Comparison of ENCODE assay signal across 1 cellular context in the genomic region with DNA sequence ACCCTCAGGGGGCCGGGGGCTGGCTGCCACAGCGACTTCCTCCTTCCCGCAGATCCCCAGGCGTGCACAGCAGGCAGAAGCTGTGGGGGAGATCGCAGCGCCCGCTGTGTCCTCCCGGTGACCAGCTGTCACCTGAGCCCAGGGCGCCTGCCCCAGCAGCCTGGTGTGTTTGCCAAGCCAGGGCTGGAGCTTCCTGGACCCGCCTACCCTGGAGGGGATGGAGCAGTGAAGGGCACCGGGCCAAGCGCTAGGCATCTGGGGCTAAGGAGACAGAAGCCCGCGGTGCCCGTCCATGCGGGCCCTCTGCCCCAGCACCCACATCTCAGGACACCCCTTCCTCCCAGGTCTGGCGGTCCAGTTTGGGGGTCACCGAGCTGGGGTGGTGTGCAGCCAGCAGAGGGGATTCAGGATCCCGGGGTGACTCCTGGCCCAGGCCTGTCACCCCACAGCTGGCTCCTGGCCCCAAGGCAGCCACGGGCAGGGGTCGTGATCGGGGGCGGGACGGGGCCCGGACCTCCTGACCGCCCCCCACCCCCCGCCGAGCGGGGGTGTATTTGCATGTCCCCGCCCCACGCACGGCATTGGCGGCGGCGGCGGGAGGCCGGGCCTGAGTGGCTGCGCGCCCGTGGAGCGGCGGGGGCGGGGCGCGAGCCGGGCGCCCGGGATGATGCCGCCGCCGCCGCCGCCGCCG.
TF ChIP-seq lines count a peak whose summit lies in the region.

A gene with protein sequence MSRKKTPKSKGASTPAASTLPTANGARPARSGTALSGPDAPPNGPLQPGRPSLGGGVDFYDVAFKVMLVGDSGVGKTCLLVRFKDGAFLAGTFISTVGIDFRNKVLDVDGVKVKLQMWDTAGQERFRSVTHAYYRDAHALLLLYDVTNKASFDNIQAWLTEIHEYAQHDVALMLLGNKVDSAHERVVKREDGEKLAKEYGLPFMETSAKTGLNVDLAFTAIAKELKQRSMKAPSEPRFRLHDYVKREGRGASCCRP (plus strand): TSS at position 645 of the 691 bp plus-strand sequence. CDS start 159 bp downstream, outside the sequence.

TF ChIP-seq in HepG2, 621 proteins besides CTCF, POLR2A, EP300 and RAD21 (continued from another document and continues in another):
- TF ChIP-seq ZFP62 (CRISPR knock-in tag; IDR thresholded peaks at IDR 0.05) (no peak), CENPX (CRISPR knock-in tag; IDR thresholded peaks at IDR 0.05) (no peak), ZNF292 (CRISPR knock-in tag; IDR thresholded peaks at IDR 0.05; ENCODE audit: borderline replicate concordance, low read depth) (no peak; the same call in none of the 2 replicates), SOX5 (CRISPR knock-in tag; IDR thresholded peaks at IDR 0.05; ENCODE audit: borderline replicate concordance) (no peak), YY1 (IDR thresholded peaks at IDR 0.05; ENCODE audit: insufficient read depth, insufficient replicate concordance, low read depth, low read length) (no peak), ZFX (CRISPR knock-in tag; IDR thresholded peaks at IDR 0.05; ENCODE audit: low read depth) (peak; percentile 33; the same call in 1 of the 2 replicates), HDAC1 (CRISPR knock-in tag; IDR thresholded peaks at IDR 0.05) (peak; percentile 72), CBX1 (IDR thresholded peaks at IDR 0.05; ENCODE audit: low read depth) (no peak), SRSF1 (optimal IDR thresholded peaks at IDR 0.05; ENCODE audit: low read depth, low read length) (no peak), ZNF264 (CRISPR knock-in tag; IDR thresholded peaks at IDR 0.05) (no peak), CREM (IDR thresholded peaks at IDR 0.05) (no peak), CREM (CRISPR knock-in tag; IDR thresholded peaks at IDR 0.05) (no peak), ZNF550 (CRISPR knock-in tag; IDR thresholded peaks at IDR 0.05; ENCODE audit: borderline replicate concordance) (no peak), ZNF274 (CRISPR knock-in tag; IDR thresholded peaks at IDR 0.05) (no peak), ZNF331 (CRISPR knock-in tag; IDR thresholded peaks at IDR 0.05) (peak; percentile 53; the same call in 1 of the 2 replicates)
- TF ChIP-seq, protein P1, sequence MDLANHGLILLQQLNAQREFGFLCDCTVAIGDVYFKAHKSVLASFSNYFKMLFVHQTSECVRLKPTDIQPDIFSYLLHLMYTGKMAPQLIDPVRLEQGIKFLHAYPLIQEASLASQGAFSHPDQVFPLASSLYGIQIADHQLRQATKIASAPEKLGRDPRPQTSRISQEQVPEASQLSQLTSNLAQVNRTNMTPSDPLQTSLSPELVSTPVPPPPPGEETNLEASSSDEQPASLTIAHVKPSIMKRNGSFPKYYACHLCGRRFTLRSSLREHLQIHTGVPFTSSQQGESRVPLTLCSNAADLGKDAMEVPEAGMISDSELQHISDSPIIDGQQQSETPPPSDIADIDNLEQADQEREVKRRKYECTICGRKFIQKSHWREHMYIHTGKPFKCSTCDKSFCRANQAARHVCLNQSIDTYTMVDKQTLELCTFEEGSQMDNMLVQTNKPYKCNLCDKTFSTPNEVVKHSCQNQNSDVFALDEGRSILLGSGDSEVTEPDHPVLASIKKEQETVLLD (CRISPR knock-in tag; IDR thresholded peaks at IDR 0.05; ENCODE audit: low read depth) = peak; percentile 26; the same call in 1 of the 2 replicates
- TF ChIP-seq, protein P2, sequence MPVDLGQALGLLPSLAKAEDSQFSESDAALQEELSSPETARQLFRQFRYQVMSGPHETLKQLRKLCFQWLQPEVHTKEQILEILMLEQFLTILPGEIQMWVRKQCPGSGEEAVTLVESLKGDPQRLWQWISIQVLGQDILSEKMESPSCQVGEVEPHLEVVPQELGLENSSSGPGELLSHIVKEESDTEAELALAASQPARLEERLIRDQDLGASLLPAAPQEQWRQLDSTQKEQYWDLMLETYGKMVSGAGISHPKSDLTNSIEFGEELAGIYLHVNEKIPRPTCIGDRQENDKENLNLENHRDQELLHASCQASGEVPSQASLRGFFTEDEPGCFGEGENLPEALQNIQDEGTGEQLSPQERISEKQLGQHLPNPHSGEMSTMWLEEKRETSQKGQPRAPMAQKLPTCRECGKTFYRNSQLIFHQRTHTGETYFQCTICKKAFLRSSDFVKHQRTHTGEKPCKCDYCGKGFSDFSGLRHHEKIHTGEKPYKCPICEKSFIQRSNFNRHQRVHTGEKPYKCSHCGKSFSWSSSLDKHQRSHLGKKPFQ (CRISPR knock-in tag; IDR thresholded peaks at IDR 0.05; ENCODE audit: insufficient replicate concordance) = no peak
- TF ChIP-seq, protein P3, sequence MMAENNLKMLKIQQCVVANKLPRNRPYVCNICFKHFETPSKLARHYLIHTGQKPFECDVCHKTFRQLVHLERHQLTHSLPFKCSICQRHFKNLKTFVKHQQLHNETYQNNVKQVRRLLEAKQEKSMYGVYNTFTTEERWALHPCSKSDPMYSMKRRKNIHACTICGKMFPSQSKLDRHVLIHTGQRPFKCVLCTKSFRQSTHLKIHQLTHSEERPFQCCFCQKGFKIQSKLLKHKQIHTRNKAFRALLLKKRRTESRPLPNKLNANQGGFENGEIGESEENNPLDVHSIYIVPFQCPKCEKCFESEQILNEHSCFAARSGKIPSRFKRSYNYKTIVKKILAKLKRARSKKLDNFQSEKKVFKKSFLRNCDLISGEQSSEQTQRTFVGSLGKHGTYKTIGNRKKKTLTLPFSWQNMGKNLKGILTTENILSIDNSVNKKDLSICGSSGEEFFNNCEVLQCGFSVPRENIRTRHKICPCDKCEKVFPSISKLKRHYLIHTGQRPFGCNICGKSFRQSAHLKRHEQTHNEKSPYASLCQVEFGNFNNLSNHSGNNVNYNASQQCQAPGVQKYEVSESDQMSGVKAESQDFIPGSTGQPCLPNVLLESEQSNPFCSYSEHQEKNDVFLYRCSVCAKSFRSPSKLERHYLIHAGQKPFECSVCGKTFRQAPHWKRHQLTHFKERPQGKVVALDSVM (CRISPR knock-in tag; IDR thresholded peaks at IDR 0.05) = no peak
- TF ChIP-seq, protein P4, sequence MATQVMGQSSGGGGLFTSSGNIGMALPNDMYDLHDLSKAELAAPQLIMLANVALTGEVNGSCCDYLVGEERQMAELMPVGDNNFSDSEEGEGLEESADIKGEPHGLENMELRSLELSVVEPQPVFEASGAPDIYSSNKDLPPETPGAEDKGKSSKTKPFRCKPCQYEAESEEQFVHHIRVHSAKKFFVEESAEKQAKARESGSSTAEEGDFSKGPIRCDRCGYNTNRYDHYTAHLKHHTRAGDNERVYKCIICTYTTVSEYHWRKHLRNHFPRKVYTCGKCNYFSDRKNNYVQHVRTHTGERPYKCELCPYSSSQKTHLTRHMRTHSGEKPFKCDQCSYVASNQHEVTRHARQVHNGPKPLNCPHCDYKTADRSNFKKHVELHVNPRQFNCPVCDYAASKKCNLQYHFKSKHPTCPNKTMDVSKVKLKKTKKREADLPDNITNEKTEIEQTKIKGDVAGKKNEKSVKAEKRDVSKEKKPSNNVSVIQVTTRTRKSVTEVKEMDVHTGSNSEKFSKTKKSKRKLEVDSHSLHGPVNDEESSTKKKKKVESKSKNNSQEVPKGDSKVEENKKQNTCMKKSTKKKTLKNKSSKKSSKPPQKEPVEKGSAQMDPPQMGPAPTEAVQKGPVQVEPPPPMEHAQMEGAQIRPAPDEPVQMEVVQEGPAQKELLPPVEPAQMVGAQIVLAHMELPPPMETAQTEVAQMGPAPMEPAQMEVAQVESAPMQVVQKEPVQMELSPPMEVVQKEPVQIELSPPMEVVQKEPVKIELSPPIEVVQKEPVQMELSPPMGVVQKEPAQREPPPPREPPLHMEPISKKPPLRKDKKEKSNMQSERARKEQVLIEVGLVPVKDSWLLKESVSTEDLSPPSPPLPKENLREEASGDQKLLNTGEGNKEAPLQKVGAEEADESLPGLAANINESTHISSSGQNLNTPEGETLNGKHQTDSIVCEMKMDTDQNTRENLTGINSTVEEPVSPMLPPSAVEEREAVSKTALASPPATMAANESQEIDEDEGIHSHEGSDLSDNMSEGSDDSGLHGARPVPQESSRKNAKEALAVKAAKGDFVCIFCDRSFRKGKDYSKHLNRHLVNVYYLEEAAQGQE (IDR thresholded peaks at IDR 0.05; ENCODE audit: borderline replicate concordance in 1 of 2, low read depth in 1 of 2, low read length in 2 of 2) = no peak
- TF ChIP-seq, protein P5, sequence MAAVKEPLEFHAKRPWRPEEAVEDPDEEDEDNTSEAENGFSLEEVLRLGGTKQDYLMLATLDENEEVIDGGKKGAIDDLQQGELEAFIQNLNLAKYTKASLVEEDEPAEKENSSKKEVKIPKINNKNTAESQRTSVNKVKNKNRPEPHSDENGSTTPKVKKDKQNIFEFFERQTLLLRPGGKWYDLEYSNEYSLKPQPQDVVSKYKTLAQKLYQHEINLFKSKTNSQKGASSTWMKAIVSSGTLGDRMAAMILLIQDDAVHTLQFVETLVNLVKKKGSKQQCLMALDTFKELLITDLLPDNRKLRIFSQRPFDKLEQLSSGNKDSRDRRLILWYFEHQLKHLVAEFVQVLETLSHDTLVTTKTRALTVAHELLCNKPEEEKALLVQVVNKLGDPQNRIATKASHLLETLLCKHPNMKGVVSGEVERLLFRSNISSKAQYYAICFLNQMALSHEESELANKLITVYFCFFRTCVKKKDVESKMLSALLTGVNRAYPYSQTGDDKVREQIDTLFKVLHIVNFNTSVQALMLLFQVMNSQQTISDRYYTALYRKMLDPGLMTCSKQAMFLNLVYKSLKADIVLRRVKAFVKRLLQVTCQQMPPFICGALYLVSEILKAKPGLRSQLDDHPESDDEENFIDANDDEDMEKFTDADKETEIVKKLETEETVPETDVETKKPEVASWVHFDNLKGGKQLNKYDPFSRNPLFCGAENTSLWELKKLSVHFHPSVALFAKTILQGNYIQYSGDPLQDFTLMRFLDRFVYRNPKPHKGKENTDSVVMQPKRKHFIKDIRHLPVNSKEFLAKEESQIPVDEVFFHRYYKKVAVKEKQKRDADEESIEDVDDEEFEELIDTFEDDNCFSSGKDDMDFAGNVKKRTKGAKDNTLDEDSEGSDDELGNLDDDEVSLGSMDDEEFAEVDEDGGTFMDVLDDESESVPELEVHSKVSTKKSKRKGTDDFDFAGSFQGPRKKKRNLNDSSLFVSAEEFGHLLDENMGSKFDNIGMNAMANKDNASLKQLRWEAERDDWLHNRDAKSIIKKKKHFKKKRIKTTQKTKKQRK (IDR thresholded peaks at IDR 0.05; ENCODE audit: low read length) = no peak
- TF ChIP-seq, protein P6, sequence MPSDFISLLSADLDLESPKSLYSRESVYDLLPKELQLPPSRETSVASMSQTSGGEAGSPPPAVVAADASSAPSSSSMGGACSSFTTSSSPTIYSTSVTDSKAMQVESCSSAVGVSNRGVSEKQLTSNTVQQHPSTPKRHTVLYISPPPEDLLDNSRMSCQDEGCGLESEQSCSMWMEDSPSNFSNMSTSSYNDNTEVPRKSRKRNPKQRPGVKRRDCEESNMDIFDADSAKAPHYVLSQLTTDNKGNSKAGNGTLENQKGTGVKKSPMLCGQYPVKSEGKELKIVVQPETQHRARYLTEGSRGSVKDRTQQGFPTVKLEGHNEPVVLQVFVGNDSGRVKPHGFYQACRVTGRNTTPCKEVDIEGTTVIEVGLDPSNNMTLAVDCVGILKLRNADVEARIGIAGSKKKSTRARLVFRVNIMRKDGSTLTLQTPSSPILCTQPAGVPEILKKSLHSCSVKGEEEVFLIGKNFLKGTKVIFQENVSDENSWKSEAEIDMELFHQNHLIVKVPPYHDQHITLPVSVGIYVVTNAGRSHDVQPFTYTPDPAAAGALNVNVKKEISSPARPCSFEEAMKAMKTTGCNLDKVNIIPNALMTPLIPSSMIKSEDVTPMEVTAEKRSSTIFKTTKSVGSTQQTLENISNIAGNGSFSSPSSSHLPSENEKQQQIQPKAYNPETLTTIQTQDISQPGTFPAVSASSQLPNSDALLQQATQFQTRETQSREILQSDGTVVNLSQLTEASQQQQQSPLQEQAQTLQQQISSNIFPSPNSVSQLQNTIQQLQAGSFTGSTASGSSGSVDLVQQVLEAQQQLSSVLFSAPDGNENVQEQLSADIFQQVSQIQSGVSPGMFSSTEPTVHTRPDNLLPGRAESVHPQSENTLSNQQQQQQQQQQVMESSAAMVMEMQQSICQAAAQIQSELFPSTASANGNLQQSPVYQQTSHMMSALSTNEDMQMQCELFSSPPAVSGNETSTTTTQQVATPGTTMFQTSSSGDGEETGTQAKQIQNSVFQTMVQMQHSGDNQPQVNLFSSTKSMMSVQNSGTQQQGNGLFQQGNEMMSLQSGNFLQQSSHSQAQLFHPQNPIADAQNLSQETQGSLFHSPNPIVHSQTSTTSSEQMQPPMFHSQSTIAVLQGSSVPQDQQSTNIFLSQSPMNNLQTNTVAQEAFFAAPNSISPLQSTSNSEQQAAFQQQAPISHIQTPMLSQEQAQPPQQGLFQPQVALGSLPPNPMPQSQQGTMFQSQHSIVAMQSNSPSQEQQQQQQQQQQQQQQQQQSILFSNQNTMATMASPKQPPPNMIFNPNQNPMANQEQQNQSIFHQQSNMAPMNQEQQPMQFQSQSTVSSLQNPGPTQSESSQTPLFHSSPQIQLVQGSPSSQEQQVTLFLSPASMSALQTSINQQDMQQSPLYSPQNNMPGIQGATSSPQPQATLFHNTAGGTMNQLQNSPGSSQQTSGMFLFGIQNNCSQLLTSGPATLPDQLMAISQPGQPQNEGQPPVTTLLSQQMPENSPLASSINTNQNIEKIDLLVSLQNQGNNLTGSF (CRISPR knock-in tag; IDR thresholded peaks at IDR 0.05) = no peak
- TF ChIP-seq, protein P7, sequence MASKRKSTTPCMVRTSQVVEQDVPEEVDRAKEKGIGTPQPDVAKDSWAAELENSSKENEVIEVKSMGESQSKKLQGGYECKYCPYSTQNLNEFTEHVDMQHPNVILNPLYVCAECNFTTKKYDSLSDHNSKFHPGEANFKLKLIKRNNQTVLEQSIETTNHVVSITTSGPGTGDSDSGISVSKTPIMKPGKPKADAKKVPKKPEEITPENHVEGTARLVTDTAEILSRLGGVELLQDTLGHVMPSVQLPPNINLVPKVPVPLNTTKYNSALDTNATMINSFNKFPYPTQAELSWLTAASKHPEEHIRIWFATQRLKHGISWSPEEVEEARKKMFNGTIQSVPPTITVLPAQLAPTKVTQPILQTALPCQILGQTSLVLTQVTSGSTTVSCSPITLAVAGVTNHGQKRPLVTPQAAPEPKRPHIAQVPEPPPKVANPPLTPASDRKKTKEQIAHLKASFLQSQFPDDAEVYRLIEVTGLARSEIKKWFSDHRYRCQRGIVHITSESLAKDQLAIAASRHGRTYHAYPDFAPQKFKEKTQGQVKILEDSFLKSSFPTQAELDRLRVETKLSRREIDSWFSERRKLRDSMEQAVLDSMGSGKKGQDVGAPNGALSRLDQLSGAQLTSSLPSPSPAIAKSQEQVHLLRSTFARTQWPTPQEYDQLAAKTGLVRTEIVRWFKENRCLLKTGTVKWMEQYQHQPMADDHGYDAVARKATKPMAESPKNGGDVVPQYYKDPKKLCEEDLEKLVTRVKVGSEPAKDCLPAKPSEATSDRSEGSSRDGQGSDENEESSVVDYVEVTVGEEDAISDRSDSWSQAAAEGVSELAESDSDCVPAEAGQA (IDR thresholded peaks at IDR 0.05; ENCODE audit: low read depth) = no peak
- TF ChIP-seq, protein P7 (CRISPR knock-in tag; IDR thresholded peaks at IDR 0.05; ENCODE audit: borderline replicate concordance) = no peak
